Comparison of ENCODE assay signal across 10 cellular contexts in genomic region chr1:92949937-92950817, GRCh38. TPM values are rescaled to one million over a fixed set of nuclear protein-coding genes. Genes with fewer than 3 reads are reported as not detected.
A peak's percentile ranks its signal among the peaks of the same experiment; 100 is the strongest.
DNase-seq lines count a peak whose midpoint lies in the region; ATAC-seq and TF ChIP-seq lines count a peak whose summit lies in the region.
"Had no signal": no experiment of that assay in that cellular context is flagged by ENCODE, and none has a peak within 500 bp of the region (broad histone marks: within the 10 kb centered on the region; RNA-seq: fewer than 3 reads in every experiment).

No MANE protein-coding gene starts in this region.

- peak; percentile 71 for DNase-seq in AG08395 (ENCODE audit: low spot score)
- no peak for DNase-seq in SK-N-SH
- no peak for DNase-seq in chondrocyte (ENCODE audit: low spot score)
- DNase-seq in left colon, result no peak
- no peak for DNase-seq in stimulated activated CD4-positive, alpha-beta T cell treated with anti-CD3 and anti-CD28 coated beads, Interleukin-2, amount 100 ng/mL, for 24 hours
- no peak for DNase-seq in NCI-H2196 (lab: John Stamatoyannopoulos, UW; ENCODE audit: unreplicated experiment)
- DNase-seq: NCI-H524 treated with DMSO at 0.1 percent for 48 hours had no signal

- no peak overlapping the region for H3K27ac Mint-ChIP-seq in chondrocyte (ENCODE audit: unreplicated experiment)

- TF ChIP-seq CTCF in SK-N-SH (IDR thresholded peaks at IDR 0.05), result no peak
- TF ChIP-seq CTCF in gastroesophageal sphincter (IDR thresholded peaks at IDR 0.05), result no peak
- no peak for TF ChIP-seq CTCF in chondrocyte (IDR thresholded peaks at IDR 0.05)

- POLR2A ChIA-PET in SK-N-SH (lab: Yijun Ruan, JAX), result no interaction called here

- CTCF ChIA-PET in SK-N-SH (lab: Yijun Ruan, JAX), result interaction anchor here (0.9 to 2.5 kb wide), 5 partner anchors 11 to 92 kb away, joined by 3 to 12 read pairs (median 5); partner anchors contain the start of gene DIPK1A

- peaks cover 7% of the 10 kb centered on the region for H3K9me3 Mint-ChIP-seq in chondrocyte (ENCODE audit: low read depth)

- intact Hi-C loops in left colon (cut with DNase I, micrococcal nuclease), result no loop called here

- H3K9me3 ChIP-seq in SK-N-SH (no peaks in the 10 kb centered on the region), gastroesophageal sphincter (no peaks in the 10 kb centered on the region)
- H3K9me3 ChIP-seq: Caco-2 had no signal

- H3K4me3 ChIP-seq in SK-N-SH (ENCODE audit: low read depth in 2 of 2, low read length in 1 of 2), result no peak overlapping the region
- no peak overlapping the region for H3K4me3 ChIP-seq in gastroesophageal sphincter

- peaks cover 5 to 10% of the 10 kb centered on the region in 2 experiments; a peak in 3 of 4 replicates for H3K4me1 ChIP-seq in SK-N-SH (ENCODE audit: control insufficient read depth in 1 of 2, insufficient read depth in 2 of 2, low read depth in 1 of 2, low read length in 1 of 2)
- peaks cover 5 to 50% (median 13%) of the 10 kb centered on the region in 3 donors for H3K4me1 ChIP-seq in gastroesophageal sphincter

- ATAC-seq in GM21515 (IDR thresholded peaks at IDR 0.05; ENCODE audit: unreplicated experiment), result peak; percentile 41
- ATAC-seq in gastroesophageal sphincter, result no peak
- ATAC-seq in left colon, result no peak

- no peaks in the 10 kb centered on the region for H3K36me3 Mint-ChIP-seq in chondrocyte (ENCODE audit: low read depth)

- peak overlapping the region; percentile 62; the same call in 1 of the 2 replicates for H2AFZ ChIP-seq in SK-N-SH (ENCODE audit: low read depth)

- H3K9ac ChIP-seq in SK-N-SH, result no peak overlapping the region

- H3K27me3 Mint-ChIP-seq in chondrocyte (ENCODE audit: low read depth), result no peaks in the 10 kb centered on the region

- 64% methylated on average over 7 of the region's 7 CpGs for WGBS in SK-N-SH (ENCODE audit: low lambda C conversion rate)
- WGBS in gastroesophageal sphincter (ENCODE audit: low coverage in 1 of 2), 2 donors, result 52 to 73% methylated on average over 6 to 7 of the region's 7 CpGs

- TF ChIP-seq EP300 in SK-N-SH (IDR thresholded peaks at IDR 0.05; ENCODE audit: borderline replicate concordance in 1 of 2, low read depth in 1 of 2, low read length in 1 of 2) (no peak), gastroesophageal sphincter (IDR thresholded peaks at IDR 0.05) (no peak)

- peak overlapping the region; percentile 41 for H3K4me2 ChIP-seq in SK-N-SH

- peaks cover 5% of the 10 kb centered on the region; the same call in 1 of the 2 replicates for H3K79me2 ChIP-seq in SK-N-SH (ENCODE audit: insufficient read depth)

- peak overlapping the region in 1 of 2 experiments; percentile 34; a peak in 2 of 4 replicates for H3K27ac ChIP-seq in SK-N-SH (ENCODE audit: low read depth in 2 of 2, low read length in 1 of 2)
- H3K27ac ChIP-seq in gastroesophageal sphincter, result peak overlapping the region; percentile 58 to 69 (median 60)

- H3K27me3 ChIP-seq in SK-N-SH (ENCODE audit: insufficient read depth) (no peaks in the 10 kb centered on the region), gastroesophageal sphincter (no peaks in the 10 kb centered on the region)

- no peak overlapping the region for H3K4me3 Mint-ChIP-seq in chondrocyte (ENCODE audit: unreplicated experiment)

- H4K20me1 ChIP-seq in SK-N-SH (ENCODE audit: insufficient read depth), result no peaks in the 10 kb centered on the region

- TF ChIP-seq RAD21 in SK-N-SH (IDR thresholded peaks at IDR 0.05; ENCODE audit: low read length), result no peak

- H3F3A ChIP-seq in SK-N-SH (replicated peaks; ENCODE audit: insufficient read depth), result no peaks in the 10 kb centered on the region

- H3K4me1 Mint-ChIP-seq in chondrocyte (ENCODE audit: low read depth), result peaks cover 6% of the 10 kb centered on the region

- TF ChIP-seq POLR2A in gastroesophageal sphincter (IDR thresholded peaks at IDR 0.05), result no peak

- no peaks in the 10 kb centered on the region for H3K36me3 ChIP-seq in SK-N-SH (replicated peaks in 1 of 2; ENCODE audit: control insufficient read depth in 1 of 2, insufficient read depth in 2 of 2, low read length in 1 of 2)
- H3K36me3 ChIP-seq in gastroesophageal sphincter, result no peaks in the 10 kb centered on the region

- no peaks in the 10 kb centered on the region for H3K9me2 ChIP-seq in SK-N-SH

TF ChIP-seq in SK-N-SH, 30 proteins besides CTCF, POLR2A, EP300 and RAD21:
- TF ChIP-seq SMC3 (IDR thresholded peaks at IDR 0.05; ENCODE audit: low read depth, low read length), result no peak
- TF ChIP-seq FOSL2 (IDR thresholded peaks at IDR 0.05; ENCODE audit: borderline replicate concordance, low read depth), result peak; percentile 51; the same call in 1 of the 2 replicates
- peak; percentile 31; the same call in 1 of the 2 replicates for TF ChIP-seq JUND (IDR thresholded peaks at IDR 0.05)

RNA-seq across cellular contexts. Expression of gene DIPK1A, which starts 11.1 kb away (rescaled TPM):
- polyA plus RNA-seq in SK-N-SH (2012; rRNA removed), result 3.4 and 4.0 TPM in 2 replicates
- polyA plus RNA-seq in SK-N-SH (2012; cell fraction: cytosol; rRNA removed), result 6.1 and 7.8 TPM in 2 replicates
- polyA plus RNA-seq in SK-N-SH (2012; cell fraction: nucleus; rRNA removed), result 1.0 and 1.9 TPM in 2 replicates
- total RNA-seq in gastroesophageal sphincter, result 10 to 100 TPM; 10.2 to 39.2 (median 32.9) TPM
- total RNA-seq in chondrocyte, result 7.7 to 11.2 TPM (median 10.6 TPM) in 3 replicates
- total RNA-seq in left colon, result 10 to 100 TPM; 14.0 to 16.5 TPM
